In the genomic region with DNA sequence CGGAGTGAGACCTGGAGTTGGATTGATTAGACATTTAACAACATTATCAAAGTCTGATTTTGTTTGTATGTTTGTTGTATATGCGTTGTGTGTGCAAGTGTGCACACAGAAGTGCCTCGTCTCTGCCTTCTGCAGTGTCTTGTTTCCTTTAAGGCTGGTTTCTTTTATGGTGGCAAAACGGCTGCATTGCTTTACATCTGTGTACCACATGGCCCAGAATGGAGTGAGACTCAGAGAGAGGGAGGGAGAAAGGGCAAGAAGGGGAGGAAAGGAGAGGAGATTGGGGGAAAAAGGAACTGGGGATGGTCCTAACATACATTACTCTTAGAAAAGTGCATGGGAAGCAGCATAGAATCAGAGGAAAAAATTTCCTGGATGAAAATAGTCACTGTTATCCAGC, we compare ENCODE assay signal across 24 cellular contexts.
"Had no signal": no experiment of that assay in that cellular context is flagged by ENCODE, and none has a peak within 500 bp of the region (broad histone marks: within the 10 kb centered on the region; RNA-seq: fewer than 3 reads in every experiment).

No MANE protein-coding gene starts in this region.

- ATAC-seq: left lobe of liver; mucosa of descending colon; naive thymus-derived CD8-positive, alpha-beta T cell; psoas muscle; right lobe of liver had no signal

- FAIRE-seq: endothelial cell of umbilical vein, islet of Langerhans had no signal

- DNase-seq: effector CD4-positive, alpha-beta T cell; endodermal cell; erythroblast; foreskin keratinocyte; head of caudate nucleus; hippocampal formation; mammary epithelial cell; mucosa of descending colon; naive thymus-derived CD8-positive, alpha-beta T cell; psoas muscle; retina; right lobe of liver; spleen; stimulated activated CD4-positive, alpha-beta T cell treated with anti-CD3 and anti-CD28 coated beads, Interleukin-15, amount 100 ng/mL, for 24 hours; stimulated activated CD4-positive, alpha-beta T cell treated with anti-CD3 and anti-CD28 coated beads, Interleukin-1b, Interleukin-23, amount 100 ng/mL, for 48 hours; stimulated activated naive CD4-positive, alpha-beta T cell; stomach; substantia nigra; trophoblast cell had no signal

- H3K4me3 ChIP-seq: coronary artery, mucosa of descending colon, psoas muscle, right lobe of liver, spleen, stomach, thoracic aorta had no signal
